In genomic region chr4:147823135-147823534, GRCh38 we compare ENCODE assay signal across 1 cellular context.
TF ChIP-seq lines count a peak whose summit lies in the region.

No MANE protein-coding gene starts in this region.

TF ChIP-seq in IMR-90, 13 proteins besides CTCF, POLR2A, EP300 and RAD21:
- TF ChIP-seq CHD1 (IDR thresholded peaks at IDR 0.05; ENCODE audit: low read depth, low read length), result no peak
- TF ChIP-seq FOS (IDR thresholded peaks at IDR 0.05; ENCODE audit: low read depth, low read length), result no peak
- TF ChIP-seq MAFK (IDR thresholded peaks at IDR 0.05; ENCODE audit: low read depth, low read length), result no peak
- TF ChIP-seq SMC3 (IDR thresholded peaks at IDR 0.05; ENCODE audit: low read depth, low read length), result no peak
- no peak for TF ChIP-seq NFE2L2 (IDR thresholded peaks at IDR 0.05; ENCODE audit: low read depth, low read length)
- no peak for TF ChIP-seq USF2 (IDR thresholded peaks at IDR 0.05; ENCODE audit: low read depth, low read length)
TF ChIP-seq in IMR-90: peak in this region for 0.
